Comparison of ENCODE assay signal across 7 cellular contexts in genomic region chr7:103573479-103574058, GRCh38.
A peak's percentile ranks its signal among the peaks of the same experiment; 100 is the strongest.
DNase-seq lines count a peak whose midpoint lies in the region; ATAC-seq, FAIRE-seq and TF ChIP-seq lines count a peak whose summit lies in the region.

No MANE protein-coding gene starts in this region.

- peak; percentile 60 for TF ChIP-seq RAD21 in GM12878 (IDR thresholded peaks at IDR 0.05; ENCODE audit: insufficient read depth, low read depth, low read length)

- CTCF ChIA-PET in GM12878 (lab: Yijun Ruan, JAX): interaction anchor here (0.6 to 3.6 kb wide), 15 partner anchors 9 to 1345 kb away, joined by 3 to 29 read pairs (median 5); no protein-coding TSS in a partner anchor

- RAD21 ChIA-PET in GM12878 (lab: Charles Lee; ENCODE audit: unreplicated experiment): interaction anchor here (0.6 kb wide), 1 partner anchor 816 kb away, joined by 3 read pairs; no protein-coding TSS in a partner anchor

- H3K4me3 ChIP-seq in GM12878 (no peak overlapping the region), right lobe of liver (no peak overlapping the region)

- no peak for DNase-seq in GM12891 (ENCODE audit: insufficient read length, low spot score)
- DNase-seq in NCI-H146 treated with DMSO at 0.1 percent for 48 hours (lab: John Stamatoyannopoulos, UW; ENCODE audit: unreplicated experiment): peak; percentile 21
- no peak for DNase-seq in GM12878 (ENCODE audit: low read depth, low spot score)
- DNase-seq in right lobe of liver: no peak
- no peak for DNase-seq in stimulated activated CD4-positive, alpha-beta T cell treated with anti-CD3 and anti-CD28 coated beads, Interleukin-4, amount 100 ng/mL, for 24 hours

- H3K9me3 ChIP-seq in GM12878 (replicated peaks; ENCODE audit: control insufficient read depth, insufficient read depth, low read length) (no peaks in the 10 kb centered on the region), right lobe of liver (no peaks in the 10 kb centered on the region)

- TF ChIP-seq POLR2A in GM12891 (IDR thresholded peaks at IDR 0.05; ENCODE audit: low read depth, low read length) (no peak), GM12878 (IDR thresholded peaks at IDR 0.05; ENCODE audit: low read depth, low read length) (no peak), right lobe of liver (IDR thresholded peaks at IDR 0.05) (no peak)

- intact Hi-C loops in GM12878 (cut with micrococcal nuclease; ENCODE audit: unreplicated experiment) (loop anchor here (1.0 to 10.0 kb wide), 2 partner anchors 587 to 1341 kb away; no protein-coding TSS in a partner anchor), right lobe of liver (cut with DNase I) (no loop called here)

- POLR2A ChIA-PET in GM12878 (lab: Charles Lee): no interaction called here

- H3K36me3 ChIP-seq in GM12878 (ENCODE audit: control insufficient read depth in 2 of 2, insufficient read depth in 2 of 2, low read length in 1 of 2): no peaks in the 10 kb centered on the region
- no peaks in the 10 kb centered on the region for H3K36me3 ChIP-seq in right lobe of liver

- H3K9ac ChIP-seq in GM12878 (ENCODE audit: control insufficient read depth, insufficient read depth, low read length): no peak overlapping the region

- no peaks in the 10 kb centered on the region for H3K79me2 ChIP-seq in GM12878 (ENCODE audit: control insufficient read depth, insufficient read depth, low read length)

- H3K27ac ChIP-seq in GM12878 (ENCODE audit: control insufficient read depth, insufficient read depth): no peak overlapping the region
- no peak overlapping the region for H3K27ac ChIP-seq in right lobe of liver

- H3K27me3 ChIP-seq in GM12878 (replicated peaks in 1 of 2; ENCODE audit: control insufficient read depth in 2 of 2, insufficient read depth in 2 of 2, low read length in 1 of 2): no peaks in the 10 kb centered on the region; a peak in 1 of 4 replicates
- H3K27me3 ChIP-seq in right lobe of liver: no peaks in the 10 kb centered on the region

- H4K20me1 ChIP-seq in GM12878 (ENCODE audit: control insufficient read depth, insufficient read depth): no peaks in the 10 kb centered on the region

- SMC1A ChIA-PET in GM12878 (lab: Charles Lee; ENCODE audit: uncharacterized antibody, unreplicated experiment): interaction anchor here (1.0 to 1.8 kb wide), 6 partner anchors 10 to 694 kb away, joined by 3 to 7 read pairs (median 5); no protein-coding TSS in a partner anchor

- no peak for TF ChIP-seq EP300 in GM12878 (IDR thresholded peaks at IDR 0.05; ENCODE audit: borderline replicate concordance in 1 of 2, control insufficient read depth in 1 of 2, low read depth in 2 of 2, low read length in 2 of 2)

- TF ChIP-seq CTCF in GM12878 (IDR thresholded peaks at IDR 0.05 in 2 of 3, conservative IDR thresholded peaks at IDR 0.05 in 1 of 3; ENCODE audit: control insufficient read depth in 2 of 3, extremely low read depth in 1 of 3, insufficient read depth in 1 of 3, low read depth in 3 of 3, low read length in 3 of 3) (peak; percentile 14 to 55 (median 38); a peak in 2 of 6 replicates), right lobe of liver (IDR thresholded peaks at IDR 0.05) (peak; percentile 55 to 77 (median 68))

- WGBS in GM12878 (ENCODE audit: insufficient coverage, insufficient replicate concordance, low lambda C conversion rate, missing lambda C conversion rate): 32% methylated on average over 3 of the region's 3 CpGs
- WGBS in right lobe of liver (ENCODE audit: insufficient coverage, low coverage, low lambda C conversion rate, missing lambda C conversion rate): 38% methylated on average over 3 of the region's 3 CpGs

- no peak overlapping the region for H2AFZ ChIP-seq in GM12878 (ENCODE audit: control insufficient read depth, low read depth, low read length)

- no TSS peak for BruUV-seq in GM12878 (replicated peaks; lab: Mats Ljungman, UMichigan)

- no peak for ATAC-seq in GM12878
- peak in 3 of 4 donors; percentile 41 to 59 (median 47) for ATAC-seq in right lobe of liver
- no peak for ATAC-seq in GM21737 (IDR thresholded peaks at IDR 0.05; ENCODE audit: unreplicated experiment)
- no peak for ATAC-seq in GM19455 (IDR thresholded peaks at IDR 0.05; ENCODE audit: unreplicated experiment)

- FAIRE-seq in GM12891 (lab: Jason Lieb, UNC) (peak; percentile 28), GM12878 (lab: Jason Lieb, UNC) (no peak)

- H3K4me2 ChIP-seq in GM12878 (ENCODE audit: control insufficient read depth, insufficient read depth): no peak overlapping the region

- no peaks in the 10 kb centered on the region for H3K4me1 ChIP-seq in GM12878 (ENCODE audit: control insufficient read depth, insufficient read depth, low read length)
- H3K4me1 ChIP-seq in right lobe of liver: peaks cover 0 to 2% (median 0%) of the 10 kb centered on the region in 4 donors

- in situ Hi-C loops in GM12878 (cut with MboI): loop anchor here (10.0 kb wide), 2 partner anchors 591 to 1341 kb away; no protein-coding TSS in a partner anchor

TF ChIP-seq in GM12891, 5 proteins besides CTCF, POLR2A, EP300 and RAD21:
- TF ChIP-seq TAF1 (IDR thresholded peaks at IDR 0.05; ENCODE audit: low read depth, low read length): no peak
- no peak for TF ChIP-seq SPI1 (IDR thresholded peaks at IDR 0.05; ENCODE audit: low read depth, low read length)
- no peak for TF ChIP-seq PAX5 (IDR thresholded peaks at IDR 0.05; ENCODE audit: insufficient read depth, low read length, severe bottlenecking)
- no peak for TF ChIP-seq POLR2AphosphoS5 (IDR thresholded peaks at IDR 0.05; ENCODE audit: low read depth, low read length)

TF ChIP-seq in GM12878, 131 proteins besides CTCF, POLR2A, EP300 and RAD21:
- peak; percentile 42; the same call in 1 of the 2 replicates for TF ChIP-seq SMC3 (IDR thresholded peaks at IDR 0.05; ENCODE audit: borderline replicate concordance, low read length)
- TF ChIP-seq E2F8 (IDR thresholded peaks at IDR 0.05; ENCODE audit: low read depth, partially characterized antibody): no peak

Comparison
In these comparisons a context has a peak if more than half of its experiments do, and no peak if none do; other contexts are left out.
1. ATAC-seq: peak in right lobe of liver (3 of 4); none in GM12878 (single experiment), GM21737 (single experiment) and GM19455 (single experiment).